Comparison of ENCODE assay signal across 8 cellular contexts in the genomic region with DNA sequence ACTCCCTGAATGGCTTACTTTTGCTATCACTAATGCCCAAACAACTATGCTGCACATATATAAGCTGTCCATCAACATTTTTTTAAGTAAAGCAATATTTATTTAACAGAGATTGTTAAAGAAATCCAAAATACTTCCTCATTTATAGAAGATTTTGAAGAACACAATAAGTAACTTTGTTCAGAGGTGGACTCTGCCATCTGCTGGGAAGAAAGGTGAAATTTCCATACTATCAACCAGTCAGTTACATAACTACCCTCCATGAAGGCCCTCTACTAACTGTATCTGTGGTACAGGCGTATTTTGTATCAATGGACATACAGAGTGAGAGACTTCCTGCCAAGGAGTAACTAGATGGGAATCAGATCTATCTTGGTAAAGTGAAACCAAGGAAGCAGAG.
DNase-seq lines count a peak whose midpoint lies in the region; ATAC-seq and TF ChIP-seq lines count a peak whose summit lies in the region.

No MANE protein-coding gene starts in this region.

- H3K4me1 Mint-ChIP-seq in memory B cell: peaks cover 7% of the 10 kb centered on the region
- peaks cover 7% of the 10 kb centered on the region for H3K4me1 Mint-ChIP-seq in activated naive CD8-positive, alpha-beta T cell treated with anti-CD3 and anti-CD28 coated beads for 36 hours
- peaks cover 5% of the 10 kb centered on the region for H3K4me1 Mint-ChIP-seq in activated T-cell treated with anti-CD3 and anti-CD28 coated beads, Interleukin-2, amount 50 U/mL, for 4 hours (ENCODE audit: low read depth)

- H3K36me3 Mint-ChIP-seq in memory B cell: peaks cover 3% of the 10 kb centered on the region
- no peaks in the 10 kb centered on the region for H3K36me3 Mint-ChIP-seq in activated naive CD8-positive, alpha-beta T cell treated with anti-CD3 and anti-CD28 coated beads for 36 hours
- H3K36me3 Mint-ChIP-seq in activated T-cell treated with anti-CD3 and anti-CD28 coated beads, Interleukin-2, amount 50 U/mL, for 4 hours (ENCODE audit: insufficient read depth): peaks cover 7% of the 10 kb centered on the region

- POLR2A ChIA-PET in BJ (lab: Charles Lee): no interaction called here

- no peaks in the 10 kb centered on the region for H3K36me3 ChIP-seq in BJ (ENCODE audit: control insufficient read depth, insufficient read depth, low read length)

- H3K4me3 Mint-ChIP-seq in memory B cell: no peak overlapping the region
- H3K4me3 Mint-ChIP-seq in activated naive CD8-positive, alpha-beta T cell treated with anti-CD3 and anti-CD28 coated beads for 36 hours: no peak overlapping the region
- H3K4me3 Mint-ChIP-seq in activated T-cell treated with anti-CD3 and anti-CD28 coated beads, Interleukin-2, amount 50 U/mL, for 4 hours: no peak overlapping the region

- H3K4me3 ChIP-seq in BJ (ENCODE audit: low read depth, low read length) (no peak overlapping the region), cardiac fibroblast (replicated peaks in 1 of 2; ENCODE audit: low read depth in 2 of 2, low read length in 2 of 2) (no peak overlapping the region)

- peak; percentile 19 for DNase-seq in BJ (ENCODE audit: low read depth)
- peak; percentile 49 for DNase-seq in NCI-H2171 (lab: John Stamatoyannopoulos, UW)
- peak; percentile 70 to 73 for DNase-seq in cardiac fibroblast (ENCODE audit: low read depth in 2 of 2)
- peak in 1 of 2 donors; percentile 49 for DNase-seq in memory B cell (ENCODE audit: low spot score in 2 of 2)
- no peak for DNase-seq in activated naive CD8-positive, alpha-beta T cell treated with anti-CD3 and anti-CD28 coated beads for 36 hours
- DNase-seq in activated T-cell treated with anti-CD3 and anti-CD28 coated beads, Interleukin-2, amount 50 U/mL, for 4 hours: no peak
- DNase-seq in 8988T: no peak

- CTCF ChIA-PET in BJ (lab: Yijun Ruan, JAX): interaction anchor here (0.7 to 1.8 kb wide), 7 partner anchors 10 to 257 kb away, joined by 3 to 15 read pairs (median 3); no protein-coding TSS in a partner anchor

- ATAC-seq in GM18502 (IDR thresholded peaks at IDR 0.05; ENCODE audit: poor library complexity, unreplicated experiment) (peak; percentile 47), memory B cell (ENCODE audit: low read depth) (peak; percentile 76)
- ATAC-seq in activated T-cell treated with anti-CD3 and anti-CD28 coated beads, Interleukin-2, amount 50 U/mL, for 4 hours: no peak

- H3K9me3 Mint-ChIP-seq in memory B cell: peaks cover 6% of the 10 kb centered on the region
- H3K9me3 Mint-ChIP-seq in activated naive CD8-positive, alpha-beta T cell treated with anti-CD3 and anti-CD28 coated beads for 36 hours: no peaks in the 10 kb centered on the region
- no peaks in the 10 kb centered on the region for H3K9me3 Mint-ChIP-seq in activated T-cell treated with anti-CD3 and anti-CD28 coated beads, Interleukin-2, amount 50 U/mL, for 4 hours

- no peaks in the 10 kb centered on the region for H3K27me3 Mint-ChIP-seq in memory B cell
- H3K27me3 Mint-ChIP-seq in activated naive CD8-positive, alpha-beta T cell treated with anti-CD3 and anti-CD28 coated beads for 36 hours: no peaks in the 10 kb centered on the region
- no peaks in the 10 kb centered on the region for H3K27me3 Mint-ChIP-seq in activated T-cell treated with anti-CD3 and anti-CD28 coated beads, Interleukin-2, amount 50 U/mL, for 4 hours (ENCODE audit: low read depth)

- no peak overlapping the region for H3K27ac Mint-ChIP-seq in memory B cell
- H3K27ac Mint-ChIP-seq in activated naive CD8-positive, alpha-beta T cell treated with anti-CD3 and anti-CD28 coated beads for 36 hours: no peak overlapping the region

- H3K27me3 ChIP-seq in BJ (ENCODE audit: control insufficient read depth, insufficient read depth, low read length): no peaks in the 10 kb centered on the region

- TF ChIP-seq CTCF in BJ (IDR thresholded peaks at IDR 0.05; ENCODE audit: insufficient read depth, low read depth, low read length) (peak; percentile 54), cardiac fibroblast (IDR thresholded peaks at IDR 0.05; ENCODE audit: low read depth, low read length) (peak; percentile 40)

Comparison
In these comparisons a context has a peak if more than half of its experiments do, and no peak if none do; other contexts are left out.
1. DNase-seq: peak in BJ (single experiment), NCI-H2171 (single experiment) and cardiac fibroblast (2 of 2); none in activated naive CD8-positive, alpha-beta T cell treated with anti-CD3 and anti-CD28 coated beads for 36 hours (single experiment), activated T-cell treated with anti-CD3 and anti-CD28 coated beads, Interleukin-2, amount 50 U/mL, for 4 hours (single experiment) and 8988T (single experiment).
2. ATAC-seq: peak in GM18502 (single experiment) and memory B cell (single experiment); none in activated T-cell treated with anti-CD3 and anti-CD28 coated beads, Interleukin-2, amount 50 U/mL, for 4 hours (0 of 2).